ENCODE assay signal across 17 cellular contexts in genomic region chr3:9550999-9551398, GRCh38. TPM values are rescaled to one million over a fixed set of nuclear protein-coding genes. Genes with fewer than 3 reads are reported as not detected.
A peak's percentile ranks its signal among the peaks of the same experiment; 100 is the strongest.
DNase-seq lines count a peak whose midpoint lies in the region; ATAC-seq, FAIRE-seq and TF ChIP-seq lines count a peak whose summit lies in the region.
"Had no signal": no experiment of that assay in that cellular context is flagged by ENCODE, and none has a peak within 500 bp of the region (broad histone marks: within the 10 kb centered on the region; RNA-seq: fewer than 3 reads in every experiment).

No MANE protein-coding gene starts in this region.

- H4K20me1 ChIP-seq in GM23338 (replicated peaks; ENCODE audit: insufficient read depth) (peaks cover 6% of the 10 kb centered on the region), H1 (replicated peaks in 1 of 2; ENCODE audit: control insufficient read depth in 1 of 2, insufficient read depth in 2 of 2, low read length in 2 of 2) (peaks cover 10 to 14% of the 10 kb centered on the region in 2 experiments)
- H4K20me1 ChIP-seq: BLaER1 had no signal

- H3K4ac ChIP-seq in H1 (replicated peaks; ENCODE audit: insufficient read length, low read depth, low read length) = no peak overlapping the region
- no peak overlapping the region for H3K4ac ChIP-seq in mesendoderm (ENCODE audit: low read depth, low read length)

- no peak overlapping the region for H4K8ac ChIP-seq in H1 (ENCODE audit: extremely low read depth, insufficient read depth, low read length)
- H4K8ac ChIP-seq in mesendoderm (ENCODE audit: low read depth, low read length) = no peak overlapping the region

- no peak overlapping the region for H4K91ac ChIP-seq in H1 (replicated peaks; ENCODE audit: insufficient read length, low read length)

- H3K56ac ChIP-seq in H1 (replicated peaks; ENCODE audit: insufficient read length, low read depth, low read length) (no peak overlapping the region), mesendoderm (ENCODE audit: low read length) (no peak overlapping the region)

- H3K9ac ChIP-seq in HUES6 (ENCODE audit: low read length) (no peak overlapping the region), H1 (replicated peaks in 1 of 4; ENCODE audit: extremely low read depth in 1 of 4, low read depth in 3 of 4, low read length in 3 of 4) (no peak overlapping the region), mesendoderm (ENCODE audit: low read length) (no peak overlapping the region)
- H3K9ac ChIP-seq: BLaER1 had no signal

- FAIRE-seq in H1 (lab: Jason Lieb, UNC) = no peak
- FAIRE-seq: GM19239 had no signal

- CTCF ChIA-PET in H1 (lab: Charles Lee; ENCODE audit: partially characterized antibody) = no interaction called here

- H3K9me3 Mint-ChIP-seq in GM23338 = no peaks in the 10 kb centered on the region

- peaks cover 13% of the 10 kb centered on the region; the same call in 1 of the 2 replicates for H3K23me2 ChIP-seq in H1 (ENCODE audit: low read depth, low read length)

- no peak overlapping the region for H3K23ac ChIP-seq in H1 (ENCODE audit: insufficient read length)
- H3K23ac ChIP-seq in mesendoderm (ENCODE audit: low read length) = no peak overlapping the region

- no peak overlapping the region for H2BK15ac ChIP-seq in H1 (ENCODE audit: low read length)
- no peak overlapping the region for H2BK15ac ChIP-seq in mesendoderm (replicated peaks; ENCODE audit: low read depth)

- H3K9me3 ChIP-seq in HUES6 (ENCODE audit: control insufficient read depth, insufficient read depth, low read depth, low read length) = no peaks in the 10 kb centered on the region
- H3K9me3 ChIP-seq in H1 (ENCODE audit: insufficient read depth in 2 of 2, low read depth in 1 of 2, low read length in 1 of 2) = no peaks in the 10 kb centered on the region

- no peak; a peak in 1 of 4 replicates for TF ChIP-seq CTCF in GM23338 (conservative IDR thresholded peaks at IDR 0.05; ENCODE audit: low read depth in 2 of 2)
- no peak for TF ChIP-seq CTCF in H1 (IDR thresholded peaks at IDR 0.05; ENCODE audit: control extremely low read depth in 1 of 3, insufficient read depth in 1 of 3, low read depth in 1 of 3, low read length in 3 of 3)

- H3F3A ChIP-seq in GM23338 (replicated peaks; ENCODE audit: low read depth) = 0 out of 2 replicates have a peak, but pooled peaks cover 4% of the 10 kb centered on the region

- peak overlapping the region; percentile 93 for H3K4me3 Mint-ChIP-seq in GM23338

- DNase-seq in GM23338 (ENCODE audit: low spot score) (peak; percentile 25), H1 (ENCODE audit: low read depth in 1 of 2, low spot score in 2 of 2) (peak in 1 of 2 experiments; percentile 17), mesendoderm (peak; percentile 58), globus pallidus (ENCODE audit: low spot score) (no peak), SW 1271 (lab: John Stamatoyannopoulos, UW) (no peak), C1 segment of cervical spinal cord (lab: John Stamatoyannopoulos, UW) (no peak)
- DNase-seq: AML-193; CD4-positive, CD25-positive, alpha-beta regulatory T cell; DMS53; GF-D8; HCEC 1CT had no signal

- peaks cover 10% of the 10 kb centered on the region; the same call in 1 of the 2 replicates for H3K79me2 ChIP-seq in GM23338 (replicated peaks; ENCODE audit: insufficient read depth)
- peaks cover 0 to 5% of the 10 kb centered on the region in 2 experiments; a peak in 1 of 4 replicates for H3K79me2 ChIP-seq in H1 (ENCODE audit: control insufficient read depth in 1 of 2, insufficient read depth in 2 of 2, low read length in 2 of 2)
- no peaks in the 10 kb centered on the region for H3K79me2 ChIP-seq in mesendoderm (ENCODE audit: control insufficient read depth, insufficient read depth, low read length)

- ATAC-seq in GM23338 (no peak), GM21447 (IDR thresholded peaks at IDR 0.05; ENCODE audit: unreplicated experiment) (no peak)

- POLR2A ChIA-PET in H1 (lab: Charles Lee; ENCODE audit: partially characterized antibody) = no interaction called here

- no peak for TF ChIP-seq RAD21 in H1 (IDR thresholded peaks at IDR 0.05 in 1 of 2, conservative IDR thresholded peaks at IDR 0.05 in 1 of 2; ENCODE audit: low read depth in 2 of 2, low read length in 2 of 2)

- no peaks in the 10 kb centered on the region for H3K9me2 ChIP-seq in GM23338 (ENCODE audit: insufficient read depth)

- H2BK5ac ChIP-seq in H1 (ENCODE audit: low read depth, low read length) (no peak overlapping the region), mesendoderm (ENCODE audit: low read length) (no peak overlapping the region)

- H3K18ac ChIP-seq in H1 (ENCODE audit: extremely low read depth, low read length) = no peak overlapping the region
- no peak overlapping the region for H3K18ac ChIP-seq in mesendoderm (ENCODE audit: low read length)

- TF ChIP-seq EP300 in H1 (IDR thresholded peaks at IDR 0.05; ENCODE audit: borderline replicate concordance in 1 of 2, low read depth in 2 of 2, low read length in 2 of 2) = no peak

- no peak overlapping the region for H2BK12ac ChIP-seq in H1 (ENCODE audit: low read depth, low read length)

- WGBS in H1 (ENCODE audit: extremely low coverage in 1 of 2, insufficient coverage in 1 of 2, insufficient read length in 1 of 2, insufficient replicate concordance in 2 of 2, low coverage in 1 of 2, low lambda C conversion rate in 2 of 2, missing lambda C conversion rate in 1 of 2), 2 experiments = 77% methylated on average over 1 of the region's 1 CpG; no CpG with 5 or more reads in 1 of the 2 experiments
- no CpG with 5 or more reads among the region's 1 CpG for WGBS in mesendoderm (ENCODE audit: extremely low coverage, insufficient coverage, low lambda C conversion rate)

- H2BK120ac ChIP-seq in H1 (replicated peaks; ENCODE audit: low read depth, low read length) = no peak overlapping the region
- no peak overlapping the region for H2BK120ac ChIP-seq in mesendoderm (ENCODE audit: low read depth, low read length)

- H3K36me3 ChIP-seq in GM23338 (ENCODE audit: insufficient read depth) = no peaks in the 10 kb centered on the region
- no peaks in the 10 kb centered on the region for H3K36me3 ChIP-seq in HUES6 (ENCODE audit: control insufficient read depth, insufficient read depth, low read length)
- H3K36me3 ChIP-seq in H1 (ENCODE audit: control insufficient read depth in 2 of 4, insufficient read depth in 4 of 4, low read length in 3 of 4) = no peaks in the 10 kb centered on the region
- no peaks in the 10 kb centered on the region for H3K36me3 ChIP-seq in mesendoderm (ENCODE audit: control insufficient read depth, insufficient read depth, low read length)
- H3K36me3 ChIP-seq: BLaER1 had no signal

- peaks cover 6% of the 10 kb centered on the region; the same call in 2 of the 3 replicates for H3K36me3 Mint-ChIP-seq in GM23338 (ENCODE audit: low read depth)
- H3K36me3 Mint-ChIP-seq: CD4-positive, CD25-positive, alpha-beta regulatory T cell had no signal

- H3K4me3 ChIP-seq in GM23338 = peak overlapping the region; percentile 76
- H3K4me3 ChIP-seq in HUES6 (ENCODE audit: low read depth, low read length) = 0 out of 2 replicates have a peak overlapping the region, but pooled peaks have one; percentile 10
- peak overlapping the region in 1 of 4 experiments; percentile 92; a peak in 3 of 8 replicates for H3K4me3 ChIP-seq in H1 (ENCODE audit: extremely low read depth in 1 of 4, insufficient read depth in 2 of 4, low read depth in 3 of 4, low read length in 4 of 4)
- H3K4me3 ChIP-seq in mesendoderm (ENCODE audit: low read length) = no peak overlapping the region
- H3K4me3 ChIP-seq: BLaER1 had no signal

- H3K27me3 Mint-ChIP-seq in GM23338 (ENCODE audit: insufficient read depth, low read depth, poor library complexity) = peaks cover 9% of the 10 kb centered on the region

- peak overlapping the region; percentile 93 for H3K4me2 ChIP-seq in GM23338
- peak overlapping the region; percentile 78 to 99 for H3K4me2 ChIP-seq in H1 (ENCODE audit: insufficient read depth in 1 of 2, low read depth in 2 of 2, low read length in 2 of 2)
- H3K4me2 ChIP-seq in mesendoderm (ENCODE audit: low read length) = no peak overlapping the region
- H3K4me2 ChIP-seq: BLaER1 had no signal

- H3K4me1 Mint-ChIP-seq in GM23338 = peaks cover 24% of the 10 kb centered on the region

- no peak overlapping the region for H4K5ac ChIP-seq in H1 (ENCODE audit: insufficient read length, low read depth, low read length)
- no peak overlapping the region for H4K5ac ChIP-seq in mesendoderm (ENCODE audit: low read length)

- H3K27me3 ChIP-seq in GM23338 (ENCODE audit: insufficient read depth) (peaks cover 9% of the 10 kb centered on the region; the same call in 1 of the 2 replicates), HUES6 (ENCODE audit: control insufficient read depth, insufficient read depth, low read length) (peaks cover 41% of the 10 kb centered on the region), H1 (replicated peaks in 1 of 4; ENCODE audit: control insufficient read depth in 3 of 4, extremely low read depth in 1 of 4, insufficient read depth in 3 of 4, low read length in 3 of 4) (peaks cover 0 to 5% (median 0%) of the 10 kb centered on the region in 4 experiments; a peak in 1 of 7 replicates), mesendoderm (ENCODE audit: insufficient read depth, low read length, poor library complexity) (peaks cover 2% of the 10 kb centered on the region)
- H3K27me3 ChIP-seq: BLaER1 had no signal

- H3K27ac Mint-ChIP-seq in GM23338 = no peak overlapping the region
- H3K27ac Mint-ChIP-seq: CD4-positive, CD25-positive, alpha-beta regulatory T cell had no signal

- no peak overlapping the region for H2BK20ac ChIP-seq in H1 (ENCODE audit: low read length)

- H2AFZ ChIP-seq in GM23338 = no peak overlapping the region
- H2AFZ ChIP-seq in H1 (ENCODE audit: low read length) = no peak overlapping the region

- H3K4me1 ChIP-seq in GM23338 (ENCODE audit: insufficient read depth) = peaks cover 29% of the 10 kb centered on the region
- peaks cover 16% of the 10 kb centered on the region for H3K4me1 ChIP-seq in HUES6 (ENCODE audit: control insufficient read depth, insufficient read depth, low read length)
- H3K4me1 ChIP-seq in H1 (replicated peaks in 1 of 4; ENCODE audit: control insufficient read depth in 3 of 4, insufficient read depth in 4 of 4, low read length in 3 of 4) = peaks cover 3 to 11% (median 6%) of the 10 kb centered on the region in 4 experiments
- H3K4me1 ChIP-seq in mesendoderm (ENCODE audit: control insufficient read depth, low read depth, low read length) = no peaks in the 10 kb centered on the region
- H3K4me1 ChIP-seq: BLaER1 had no signal

- H2AK5ac ChIP-seq in H1 (ENCODE audit: low read depth, low read length) = no peak overlapping the region
- H2AK5ac ChIP-seq in mesendoderm (ENCODE audit: low read length) = no peak overlapping the region

- H3K27ac ChIP-seq in GM23338 (ENCODE audit: low read depth) (no peak overlapping the region), HUES6 (ENCODE audit: low read depth, low read length) (no peak overlapping the region), H1 (ENCODE audit: low read depth, low read length) (no peak overlapping the region), mesendoderm (ENCODE audit: low read depth, low read length) (no peak overlapping the region)
- H3K27ac ChIP-seq: 22Rv1, BLaER1 had no signal

- H3K14ac ChIP-seq in H1 (ENCODE audit: insufficient read length) = no peak overlapping the region

- H3K79me1 ChIP-seq in H1 (ENCODE audit: low read depth, low read length) = peaks cover 2% of the 10 kb centered on the region; the same call in 1 of the 2 replicates
- no peaks in the 10 kb centered on the region for H3K79me1 ChIP-seq in mesendoderm (ENCODE audit: low read length)

- TF ChIP-seq POLR2A in H1 (IDR thresholded peaks at IDR 0.05; ENCODE audit: control extremely low read depth in 1 of 2, low read depth in 2 of 2, low read length in 2 of 2) = no peak

RNA-seq across cellular contexts. Expression of gene LHFPL4, which starts 2.6 kb away (rescaled TPM):
- total RNA-seq in GM23338 (2014; rRNA removed; shearing (Covaris generic)) = 11.1 and 11.5 TPM in 2 replicates
- polyA plus RNA-seq in GM23338 (2016; fragmentation: Nextera tagmentation; extraction: Ambion mirVana) = 2.3 and 4.2 TPM in 2 replicates
- 16.9 and 20.9 TPM in 2 replicates for total RNA-seq in H1 (2021; fragmentation: NEBNext Ultra II Directional; extraction: Animal tissue kit (Norgen Biotek cat#: 25700))
- polyA plus RNA-seq in H1 (2011; rRNA removed) = 5.0 and 5.5 TPM in 2 replicates
- 5.0 TPM for polyA plus RNA-seq in H1 (2011; cell fraction: cytosol; rRNA removed)
- 5.8 TPM for polyA plus RNA-seq in H1 (2011; cell fraction: nucleus; rRNA removed)
- polyA plus RNA-seq in H1 (2012, experiment 1 of 2) = 9.8 to 12.1 TPM (median 11.1 TPM) in 4 replicates
- 10.4 TPM for polyA plus RNA-seq in H1 (2012, experiment 2 of 2)
- polyA plus RNA-seq in H1 (2013, experiment 1 of 2) = 6.5 TPM
- 7.4 TPM for polyA plus RNA-seq in H1 (2013, experiment 2 of 2)
- 7.9 and 9.0 TPM in 2 replicates for polyA minus RNA-seq in H1 (2011; rRNA and poly(A)+ RNA removed)
- polyA minus RNA-seq in H1 (2011; cell fraction: cytosol; rRNA and poly(A)+ RNA removed) = 8.2 TPM
- 8.9 TPM for polyA minus RNA-seq in H1 (2011; cell fraction: nucleus; rRNA and poly(A)+ RNA removed)
- 1.3 TPM for polyA plus RNA-seq in mesendoderm (2013, experiment 1 of 2)
- 1.4 TPM for polyA plus RNA-seq in mesendoderm (2013, experiment 2 of 2)
- total RNA-seq: CD4-positive, CD25-positive, alpha-beta regulatory T cell; HT-29 had no signal

Comparison
In these comparisons a context has a peak if more than half of its experiments do, and no peak if none do; other contexts are left out.
1. DNase-seq: peak in GM23338 (single experiment) and mesendoderm (single experiment); none in globus pallidus (single experiment), SW 1271 (0 of 2) and C1 segment of cervical spinal cord (0 of 14).